Comparison of ENCODE assay signal across 9 cellular contexts in genomic region chr10:74055383-74056065, GRCh38. TPM values are rescaled to one million over a fixed set of nuclear protein-coding genes. Genes with fewer than 3 reads are reported as not detected.
A peak's percentile ranks its signal among the peaks of the same experiment; 100 is the strongest.
DNase-seq lines count a peak whose midpoint lies in the region; ATAC-seq and TF ChIP-seq lines count a peak whose summit lies in the region.
"Had no signal": no experiment of that assay in that cellular context is flagged by ENCODE, and none has a peak within 500 bp of the region (broad histone marks: within the 10 kb centered on the region; RNA-seq: fewer than 3 reads in every experiment).

No MANE protein-coding gene starts in this region.

- H3K4me1 ChIP-seq in RWPE2 (ENCODE audit: insufficient read depth, poor library complexity, severe bottlenecking) (peaks cover 25% of the 10 kb centered on the region), esophagus squamous epithelium (peaks cover 4 to 72% (median 21%) of the 10 kb centered on the region in 3 donors), smooth muscle cell (ENCODE audit: low read depth) (no peaks in the 10 kb centered on the region)

- DNase-seq in SIG-M5 treated with dmso at 0.1 percent for 504 hours (lab: John Stamatoyannopoulos, UW; ENCODE audit: unreplicated experiment): peak; percentile 65
- DNase-seq in SIG-M5 (lab: John Stamatoyannopoulos, UW): no peak
- no peak for DNase-seq in RWPE2 (ENCODE audit: low spot score)
- DNase-seq in esophagus squamous epithelium (lab: John Stamatoyannopoulos, UW): no peak
- no peak for DNase-seq in smooth muscle cell (lab: John Stamatoyannopoulos, UW; ENCODE audit: unreplicated experiment)
- DNase-seq in anterior cingulate cortex (lab: John Stamatoyannopoulos, UW): no peak
- DNase-seq in stimulated activated CD4-positive, alpha-beta T cell treated with anti-CD3 and anti-CD28 coated beads, Interleukin-2, amount 100 ng/mL, for 24 hours: no peak
- DNase-seq: activated CD4-positive, alpha-beta T cell treated with anti-CD3 and anti-CD28 coated beads for 1 hour had no signal

- TF ChIP-seq CTCF in RWPE2 (IDR thresholded peaks at IDR 0.05; ENCODE audit: poor library complexity, severe bottlenecking) (no peak), esophagus squamous epithelium (IDR thresholded peaks at IDR 0.05) (no peak), smooth muscle cell (IDR thresholded peaks at IDR 0.05; ENCODE audit: borderline replicate concordance, insufficient read depth, poor library complexity, severe bottlenecking) (no peak)

- H2AFZ ChIP-seq in smooth muscle cell (ENCODE audit: low read depth): no peak overlapping the region

- no peak for TF ChIP-seq POLR2A in esophagus squamous epithelium (IDR thresholded peaks at IDR 0.05)

- peak overlapping the region; percentile 64 for H3K4me2 ChIP-seq in smooth muscle cell

- 60 to 64% methylated on average over 4 of the region's 4 CpGs for WGBS in esophagus squamous epithelium, 2 donors
- 54% methylated on average over 4 of the region's 4 CpGs for WGBS in smooth muscle cell (ENCODE audit: low lambda C conversion rate)

- H3K4me3 ChIP-seq in RWPE2 (ENCODE audit: severe bottlenecking) (no peak overlapping the region), esophagus squamous epithelium (no peak overlapping the region), smooth muscle cell (no peak overlapping the region)

- H3F3A ChIP-seq in smooth muscle cell (ENCODE audit: low read depth): peaks cover 28% of the 10 kb centered on the region

- H3K36me3 ChIP-seq in RWPE2 (ENCODE audit: low read depth) (no peaks in the 10 kb centered on the region), esophagus squamous epithelium (no peaks in the 10 kb centered on the region), smooth muscle cell (ENCODE audit: low read depth) (no peaks in the 10 kb centered on the region)

- H3K27me3 ChIP-seq in RWPE2 (ENCODE audit: insufficient read depth, poor library complexity, severe bottlenecking): no peaks in the 10 kb centered on the region
- no peaks in the 10 kb centered on the region for H3K27me3 ChIP-seq in esophagus squamous epithelium
- no peaks in the 10 kb centered on the region for H3K27me3 ChIP-seq in smooth muscle cell (ENCODE audit: low read depth)

- H3K9me3 ChIP-seq in RWPE2 (ENCODE audit: severe bottlenecking): no peaks in the 10 kb centered on the region
- H3K9me3 ChIP-seq in esophagus squamous epithelium: no peaks in the 10 kb centered on the region
- no peaks in the 10 kb centered on the region for H3K9me3 ChIP-seq in smooth muscle cell (replicated peaks; ENCODE audit: low read depth)

- ATAC-seq in RWPE2 (ENCODE audit: low read depth) (peak; percentile 46), HG02938 (IDR thresholded peaks at IDR 0.05; ENCODE audit: unreplicated experiment) (no peak)

- peaks cover 98% of the 10 kb centered on the region for H3K79me2 ChIP-seq in smooth muscle cell (ENCODE audit: low read depth)

- H4K20me1 ChIP-seq in smooth muscle cell (ENCODE audit: low read depth): peaks cover 100% of the 10 kb centered on the region

- H3K9ac ChIP-seq in smooth muscle cell (ENCODE audit: low read depth): no peak overlapping the region

- H3K27ac ChIP-seq in RWPE2 (ENCODE audit: poor library complexity, severe bottlenecking) (peak overlapping the region; percentile 80), esophagus squamous epithelium (peak overlapping the region; percentile 16 to 74 (median 55)), smooth muscle cell (ENCODE audit: low read depth) (peak overlapping the region; percentile 81)

- intact Hi-C loops in esophagus squamous epithelium (cut with DNase I): no loop called here

RNA-seq across cellular contexts. Expression of gene VCL, which starts 57.6 kb away (rescaled TPM):
- total RNA-seq in esophagus squamous epithelium: 100 to 1,000 TPM in 1 of 4 donors, 10 to 100 TPM in 3; 64.8 to 143 (median 75.0) TPM
- total RNA-seq in smooth muscle cell: 187 and 190 TPM in 2 replicates
- polyA plus RNA-seq in smooth muscle cell: 128 TPM in 2 replicates
